In genomic region chr4:174815282-174815681, GRCh38 we compare ENCODE assay signal across 8 cellular contexts. TPM values are rescaled to one million over a fixed set of nuclear protein-coding genes. Genes with fewer than 3 reads are reported as not detected.
"Had no signal": no experiment of that assay in that cellular context is flagged by ENCODE, and none has a peak within 500 bp of the region (broad histone marks: within the 10 kb centered on the region; RNA-seq: fewer than 3 reads in every experiment).

No MANE protein-coding gene starts in this region.

- H3K27me3 Mint-ChIP-seq: IgD-negative memory B cell had no signal

- H3K4me3 Mint-ChIP-seq: IgD-negative memory B cell had no signal

- DNase-seq: IMR-90, KBM-7, KG1 had no signal

- ATAC-seq: HepG2, K562 had no signal

RNA-seq across cellular contexts. Expression of gene GLRA3, which starts 13.8 kb away (rescaled TPM):
- total RNA-seq: HepG2, HT-29, HT1080, IMR-90 had no signal
